ENCODE assay signal across 1 cellular context in the genomic region with DNA sequence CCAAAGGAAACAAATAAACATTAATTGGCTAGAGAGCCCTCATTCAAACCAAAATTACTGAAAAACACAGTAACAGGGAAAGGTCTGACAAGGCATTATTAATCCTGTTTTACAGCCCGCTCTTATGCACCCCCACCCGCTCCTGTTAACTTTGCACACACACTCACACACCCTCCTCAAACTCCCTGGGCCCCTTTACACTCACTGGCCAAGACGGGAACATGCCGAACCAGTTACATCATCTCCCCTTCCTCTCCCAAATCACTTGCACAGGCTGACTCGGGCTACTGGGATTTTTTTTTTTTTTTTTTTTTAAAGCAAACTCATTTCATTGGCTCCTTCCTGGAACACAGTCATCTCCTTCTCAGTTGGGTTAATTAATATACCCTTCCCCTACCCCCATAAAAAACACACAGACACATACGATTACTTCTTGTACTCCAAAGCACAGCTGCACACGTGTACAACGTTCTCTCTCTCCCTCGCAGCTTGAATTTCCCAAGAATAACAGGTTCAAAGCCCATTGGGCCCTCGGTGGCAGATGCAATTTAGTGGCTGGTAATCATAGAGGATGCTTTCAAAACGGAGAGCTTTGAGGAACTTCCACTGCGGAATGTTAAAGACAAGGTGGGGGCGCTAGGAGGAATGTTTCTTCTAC.
TF ChIP-seq lines count a peak whose summit lies in the region.

No MANE protein-coding gene starts in this region.

TF ChIP-seq in HEK293, 187 proteins besides CTCF, POLR2A, EP300 and RAD21 (continued from another document and continues in another):
- TF ChIP-seq, protein P1, sequence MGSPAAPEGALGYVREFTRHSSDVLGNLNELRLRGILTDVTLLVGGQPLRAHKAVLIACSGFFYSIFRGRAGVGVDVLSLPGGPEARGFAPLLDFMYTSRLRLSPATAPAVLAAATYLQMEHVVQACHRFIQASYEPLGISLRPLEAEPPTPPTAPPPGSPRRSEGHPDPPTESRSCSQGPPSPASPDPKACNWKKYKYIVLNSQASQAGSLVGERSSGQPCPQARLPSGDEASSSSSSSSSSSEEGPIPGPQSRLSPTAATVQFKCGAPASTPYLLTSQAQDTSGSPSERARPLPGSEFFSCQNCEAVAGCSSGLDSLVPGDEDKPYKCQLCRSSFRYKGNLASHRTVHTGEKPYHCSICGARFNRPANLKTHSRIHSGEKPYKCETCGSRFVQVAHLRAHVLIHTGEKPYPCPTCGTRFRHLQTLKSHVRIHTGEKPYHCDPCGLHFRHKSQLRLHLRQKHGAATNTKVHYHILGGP (tag by site-specific recombination; IDR thresholded peaks at IDR 0.05): peak; percentile 50; the same call in 1 of the 2 replicates
- TF ChIP-seq, protein P2, sequence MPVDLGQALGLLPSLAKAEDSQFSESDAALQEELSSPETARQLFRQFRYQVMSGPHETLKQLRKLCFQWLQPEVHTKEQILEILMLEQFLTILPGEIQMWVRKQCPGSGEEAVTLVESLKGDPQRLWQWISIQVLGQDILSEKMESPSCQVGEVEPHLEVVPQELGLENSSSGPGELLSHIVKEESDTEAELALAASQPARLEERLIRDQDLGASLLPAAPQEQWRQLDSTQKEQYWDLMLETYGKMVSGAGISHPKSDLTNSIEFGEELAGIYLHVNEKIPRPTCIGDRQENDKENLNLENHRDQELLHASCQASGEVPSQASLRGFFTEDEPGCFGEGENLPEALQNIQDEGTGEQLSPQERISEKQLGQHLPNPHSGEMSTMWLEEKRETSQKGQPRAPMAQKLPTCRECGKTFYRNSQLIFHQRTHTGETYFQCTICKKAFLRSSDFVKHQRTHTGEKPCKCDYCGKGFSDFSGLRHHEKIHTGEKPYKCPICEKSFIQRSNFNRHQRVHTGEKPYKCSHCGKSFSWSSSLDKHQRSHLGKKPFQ (tag by site-specific recombination; IDR thresholded peaks at IDR 0.05): no peak
- TF ChIP-seq ZBTB48 (tag by site-specific recombination; IDR thresholded peaks at IDR 0.05): peak; percentile 53; the same call in 1 of the 2 replicates
- TF ChIP-seq, protein P3, sequence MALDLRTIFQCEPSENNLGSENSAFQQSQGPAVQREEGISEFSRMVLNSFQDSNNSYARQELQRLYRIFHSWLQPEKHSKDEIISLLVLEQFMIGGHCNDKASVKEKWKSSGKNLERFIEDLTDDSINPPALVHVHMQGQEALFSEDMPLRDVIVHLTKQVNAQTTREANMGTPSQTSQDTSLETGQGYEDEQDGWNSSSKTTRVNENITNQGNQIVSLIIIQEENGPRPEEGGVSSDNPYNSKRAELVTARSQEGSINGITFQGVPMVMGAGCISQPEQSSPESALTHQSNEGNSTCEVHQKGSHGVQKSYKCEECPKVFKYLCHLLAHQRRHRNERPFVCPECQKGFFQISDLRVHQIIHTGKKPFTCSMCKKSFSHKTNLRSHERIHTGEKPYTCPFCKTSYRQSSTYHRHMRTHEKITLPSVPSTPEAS (tag by site-specific recombination; IDR thresholded peaks at IDR 0.05): peak; percentile 87
- no peak for TF ChIP-seq ZNF211 (tag by site-specific recombination; IDR thresholded peaks at IDR 0.05; ENCODE audit: low read depth)
- TF ChIP-seq ZNF623 (tag by site-specific recombination; IDR thresholded peaks at IDR 0.05): no peak
- TF ChIP-seq ZBTB21 (tag by site-specific recombination; IDR thresholded peaks at IDR 0.05): no peak
- TF ChIP-seq ZNF416 (tag by site-specific recombination; IDR thresholded peaks at IDR 0.05): no peak
- TF ChIP-seq, protein P4, sequence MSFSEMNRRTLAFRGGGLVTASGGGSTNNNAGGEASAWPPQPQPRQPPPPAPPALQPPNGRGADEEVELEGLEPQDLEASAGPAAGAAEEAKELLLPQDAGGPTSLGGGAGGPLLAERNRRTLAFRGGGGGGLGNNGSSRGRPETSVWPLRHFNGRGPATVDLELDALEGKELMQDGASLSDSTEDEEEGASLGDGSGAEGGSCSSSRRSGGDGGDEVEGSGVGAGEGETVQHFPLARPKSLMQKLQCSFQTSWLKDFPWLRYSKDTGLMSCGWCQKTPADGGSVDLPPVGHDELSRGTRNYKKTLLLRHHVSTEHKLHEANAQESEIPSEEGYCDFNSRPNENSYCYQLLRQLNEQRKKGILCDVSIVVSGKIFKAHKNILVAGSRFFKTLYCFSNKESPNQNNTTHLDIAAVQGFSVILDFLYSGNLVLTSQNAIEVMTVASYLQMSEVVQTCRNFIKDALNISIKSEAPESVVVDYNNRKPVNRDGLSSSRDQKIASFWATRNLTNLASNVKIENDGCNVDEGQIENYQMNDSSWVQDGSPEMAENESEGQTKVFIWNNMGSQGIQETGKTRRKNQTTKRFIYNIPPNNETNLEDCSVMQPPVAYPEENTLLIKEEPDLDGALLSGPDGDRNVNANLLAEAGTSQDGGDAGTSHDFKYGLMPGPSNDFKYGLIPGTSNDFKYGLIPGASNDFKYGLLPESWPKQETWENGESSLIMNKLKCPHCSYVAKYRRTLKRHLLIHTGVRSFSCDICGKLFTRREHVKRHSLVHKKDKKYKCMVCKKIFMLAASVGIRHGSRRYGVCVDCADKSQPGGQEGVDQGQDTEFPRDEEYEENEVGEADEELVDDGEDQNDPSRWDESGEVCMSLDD (tag by site-specific recombination; IDR thresholded peaks at IDR 0.05): no peak
- no peak for TF ChIP-seq GLIS2 (tag by site-specific recombination; IDR thresholded peaks at IDR 0.05)
- TF ChIP-seq, protein P5, sequence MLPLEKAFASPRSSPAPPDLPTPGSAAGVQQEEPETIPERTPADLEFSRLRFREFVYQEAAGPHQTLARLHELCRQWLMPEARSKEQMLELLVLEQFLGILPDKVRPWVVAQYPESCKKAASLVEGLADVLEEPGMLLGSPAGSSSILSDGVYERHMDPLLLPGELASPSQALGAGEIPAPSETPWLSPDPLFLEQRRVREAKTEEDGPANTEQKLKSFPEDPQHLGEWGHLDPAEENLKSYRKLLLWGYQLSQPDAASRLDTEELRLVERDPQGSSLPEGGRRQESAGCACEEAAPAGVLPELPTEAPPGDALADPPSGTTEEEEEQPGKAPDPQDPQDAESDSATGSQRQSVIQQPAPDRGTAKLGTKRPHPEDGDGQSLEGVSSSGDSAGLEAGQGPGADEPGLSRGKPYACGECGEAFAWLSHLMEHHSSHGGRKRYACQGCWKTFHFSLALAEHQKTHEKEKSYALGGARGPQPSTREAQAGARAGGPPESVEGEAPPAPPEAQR (tag by site-specific recombination; IDR thresholded peaks at IDR 0.05): no peak
- no peak; the same call in 1 of the 2 replicates for TF ChIP-seq ZNF660 (tag by site-specific recombination; IDR thresholded peaks at IDR 0.05)
- peak; percentile 69 for TF ChIP-seq OSR2 (tag by site-specific recombination; IDR thresholded peaks at IDR 0.05)
- TF ChIP-seq ZEB2 (tag by site-specific recombination; IDR thresholded peaks at IDR 0.05): peak; percentile 83
- no peak for TF ChIP-seq ZNF433 (tag by site-specific recombination; IDR thresholded peaks at IDR 0.05; ENCODE audit: low read depth)
- TF ChIP-seq ZNF701 (tag by site-specific recombination; IDR thresholded peaks at IDR 0.05): no peak
- TF ChIP-seq ZNF768 (tag by site-specific recombination; IDR thresholded peaks at IDR 0.05): no peak
- no peak for TF ChIP-seq YY2 (tag by site-specific recombination; IDR thresholded peaks at IDR 0.05)
- TF ChIP-seq ZNF19 (tag by site-specific recombination; IDR thresholded peaks at IDR 0.05; ENCODE audit: low read depth): no peak
- TF ChIP-seq ZNF266 (tag by site-specific recombination; IDR thresholded peaks at IDR 0.05; ENCODE audit: low read depth): no peak
- peak; percentile 79 for TF ChIP-seq ZFP69B (tag by site-specific recombination; IDR thresholded peaks at IDR 0.05)
- no peak for TF ChIP-seq ZNF394 (tag by site-specific recombination; IDR thresholded peaks at IDR 0.05; ENCODE audit: borderline replicate concordance)
- TF ChIP-seq, protein P6, sequence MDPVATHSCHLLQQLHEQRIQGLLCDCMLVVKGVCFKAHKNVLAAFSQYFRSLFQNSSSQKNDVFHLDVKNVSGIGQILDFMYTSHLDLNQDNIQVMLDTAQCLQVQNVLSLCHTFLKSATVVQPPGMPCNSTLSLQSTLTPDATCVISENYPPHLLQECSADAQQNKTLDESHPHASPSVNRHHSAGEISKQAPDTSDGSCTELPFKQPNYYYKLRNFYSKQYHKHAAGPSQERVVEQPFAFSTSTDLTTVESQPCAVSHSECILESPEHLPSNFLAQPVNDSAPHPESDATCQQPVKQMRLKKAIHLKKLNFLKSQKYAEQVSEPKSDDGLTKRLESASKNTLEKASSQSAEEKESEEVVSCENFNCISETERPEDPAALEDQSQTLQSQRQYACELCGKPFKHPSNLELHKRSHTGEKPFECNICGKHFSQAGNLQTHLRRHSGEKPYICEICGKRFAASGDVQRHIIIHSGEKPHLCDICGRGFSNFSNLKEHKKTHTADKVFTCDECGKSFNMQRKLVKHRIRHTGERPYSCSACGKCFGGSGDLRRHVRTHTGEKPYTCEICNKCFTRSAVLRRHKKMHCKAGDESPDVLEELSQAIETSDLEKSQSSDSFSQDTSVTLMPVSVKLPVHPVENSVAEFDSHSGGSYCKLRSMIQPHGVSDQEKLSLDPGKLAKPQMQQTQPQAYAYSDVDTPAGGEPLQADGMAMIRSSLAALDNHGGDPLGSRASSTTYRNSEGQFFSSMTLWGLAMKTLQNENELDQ (tag by site-specific recombination; IDR thresholded peaks at IDR 0.05; ENCODE audit: low read depth): no peak
- no peak for TF ChIP-seq ZNF202 (tag by site-specific recombination; IDR thresholded peaks at IDR 0.05; ENCODE audit: borderline replicate concordance)
- TF ChIP-seq ZNF324 (tag by site-specific recombination; IDR thresholded peaks at IDR 0.05): no peak; the same call in 1 of the 2 replicates
- TF ChIP-seq ZNF214 (tag by site-specific recombination; IDR thresholded peaks at IDR 0.05; ENCODE audit: borderline replicate concordance): no peak
- TF ChIP-seq ZNF792 (tag by site-specific recombination; IDR thresholded peaks at IDR 0.05): no peak
- no peak for TF ChIP-seq ZNF391 (tag by site-specific recombination; IDR thresholded peaks at IDR 0.05; ENCODE audit: borderline replicate concordance, low read depth)
- no peak for TF ChIP-seq HOXA7 (CRISPR knock-in tag; IDR thresholded peaks at IDR 0.05; ENCODE audit: borderline replicate concordance)
- peak; percentile 49; the same call in 1 of the 2 replicates for TF ChIP-seq GLIS1 (tag by site-specific recombination; IDR thresholded peaks at IDR 0.05)
- TF ChIP-seq, protein P7, sequence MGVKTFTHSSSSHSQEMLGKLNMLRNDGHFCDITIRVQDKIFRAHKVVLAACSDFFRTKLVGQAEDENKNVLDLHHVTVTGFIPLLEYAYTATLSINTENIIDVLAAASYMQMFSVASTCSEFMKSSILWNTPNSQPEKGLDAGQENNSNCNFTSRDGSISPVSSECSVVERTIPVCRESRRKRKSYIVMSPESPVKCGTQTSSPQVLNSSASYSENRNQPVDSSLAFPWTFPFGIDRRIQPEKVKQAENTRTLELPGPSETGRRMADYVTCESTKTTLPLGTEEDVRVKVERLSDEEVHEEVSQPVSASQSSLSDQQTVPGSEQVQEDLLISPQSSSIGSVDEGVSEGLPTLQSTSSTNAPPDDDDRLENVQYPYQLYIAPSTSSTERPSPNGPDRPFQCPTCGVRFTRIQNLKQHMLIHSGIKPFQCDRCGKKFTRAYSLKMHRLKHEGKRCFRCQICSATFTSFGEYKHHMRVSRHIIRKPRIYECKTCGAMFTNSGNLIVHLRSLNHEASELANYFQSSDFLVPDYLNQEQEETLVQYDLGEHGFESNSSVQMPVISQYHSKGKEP (tag by site-specific recombination; IDR thresholded peaks at IDR 0.05): no peak
- TF ChIP-seq ZNF677 (tag by site-specific recombination; IDR thresholded peaks at IDR 0.05): no peak
- peak; percentile 84 for TF ChIP-seq ZBTB17 (tag by site-specific recombination; IDR thresholded peaks at IDR 0.05)
- TF ChIP-seq FEZF1 (tag by site-specific recombination; IDR thresholded peaks at IDR 0.05): peak; percentile 20; the same call in 1 of the 2 replicates
- no peak for TF ChIP-seq ZNF530 (tag by site-specific recombination; IDR thresholded peaks at IDR 0.05; ENCODE audit: low read depth)
- no peak for TF ChIP-seq ZNF830 (tag by site-specific recombination; IDR thresholded peaks at IDR 0.05; ENCODE audit: low read depth)
- no peak for TF ChIP-seq ZNF239 (tag by site-specific recombination; IDR thresholded peaks at IDR 0.05)
- TF ChIP-seq ZNF529 (tag by site-specific recombination; IDR thresholded peaks at IDR 0.05; ENCODE audit: insufficient replicate concordance): no peak
- TF ChIP-seq ZNF76 (tag by site-specific recombination; IDR thresholded peaks at IDR 0.05; ENCODE audit: borderline replicate concordance, low read depth): peak; percentile 32; the same call in 1 of the 2 replicates
- TF ChIP-seq ZNF132 (tag by site-specific recombination; IDR thresholded peaks at IDR 0.05; ENCODE audit: borderline replicate concordance): no peak
- TF ChIP-seq, protein P8, sequence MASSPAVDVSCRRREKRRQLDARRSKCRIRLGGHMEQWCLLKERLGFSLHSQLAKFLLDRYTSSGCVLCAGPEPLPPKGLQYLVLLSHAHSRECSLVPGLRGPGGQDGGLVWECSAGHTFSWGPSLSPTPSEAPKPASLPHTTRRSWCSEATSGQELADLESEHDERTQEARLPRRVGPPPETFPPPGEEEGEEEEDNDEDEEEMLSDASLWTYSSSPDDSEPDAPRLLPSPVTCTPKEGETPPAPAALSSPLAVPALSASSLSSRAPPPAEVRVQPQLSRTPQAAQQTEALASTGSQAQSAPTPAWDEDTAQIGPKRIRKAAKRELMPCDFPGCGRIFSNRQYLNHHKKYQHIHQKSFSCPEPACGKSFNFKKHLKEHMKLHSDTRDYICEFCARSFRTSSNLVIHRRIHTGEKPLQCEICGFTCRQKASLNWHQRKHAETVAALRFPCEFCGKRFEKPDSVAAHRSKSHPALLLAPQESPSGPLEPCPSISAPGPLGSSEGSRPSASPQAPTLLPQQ (tag by site-specific recombination; IDR thresholded peaks at IDR 0.05): peak; percentile 91; the same call in 1 of the 2 replicates
- no peak for TF ChIP-seq ZNF776 (tag by site-specific recombination; IDR thresholded peaks at IDR 0.05; ENCODE audit: borderline replicate concordance)
- TF ChIP-seq ZNF791 (tag by site-specific recombination; IDR thresholded peaks at IDR 0.05): no peak
- TF ChIP-seq, protein P9, sequence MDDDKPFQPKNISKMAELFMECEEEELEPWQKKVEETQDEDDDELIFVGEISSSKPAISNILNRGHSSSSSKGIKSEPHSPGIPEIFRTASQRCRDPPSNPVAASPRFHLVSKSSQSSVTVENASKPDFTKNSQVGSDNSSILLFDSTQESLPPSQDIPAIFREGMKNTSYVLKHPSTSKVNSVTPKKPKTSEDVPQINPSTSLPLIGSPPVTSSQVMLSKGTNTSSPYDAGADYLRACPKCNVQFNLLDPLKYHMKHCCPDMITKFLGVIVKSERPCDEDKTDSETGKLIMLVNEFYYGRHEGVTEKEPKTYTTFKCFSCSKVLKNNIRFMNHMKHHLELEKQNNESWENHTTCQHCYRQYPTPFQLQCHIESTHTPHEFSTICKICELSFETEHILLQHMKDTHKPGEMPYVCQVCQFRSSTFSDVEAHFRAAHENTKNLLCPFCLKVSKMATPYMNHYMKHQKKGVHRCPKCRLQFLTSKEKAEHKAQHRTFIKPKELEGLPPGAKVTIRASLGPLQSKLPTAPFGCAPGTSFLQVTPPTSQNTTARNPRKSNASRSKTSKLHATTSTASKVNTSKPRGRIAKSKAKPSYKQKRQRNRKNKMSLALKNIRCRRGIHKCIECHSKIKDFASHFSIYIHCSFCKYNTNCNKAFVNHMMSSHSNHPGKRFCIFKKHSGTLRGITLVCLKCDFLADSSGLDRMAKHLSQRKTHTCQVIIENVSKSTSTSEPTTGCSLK (tag by site-specific recombination; IDR thresholded peaks at IDR 0.05): no peak
- TF ChIP-seq ZNF600 (tag by site-specific recombination; IDR thresholded peaks at IDR 0.05): no peak
- no peak for TF ChIP-seq ZNF10 (tag by site-specific recombination; IDR thresholded peaks at IDR 0.05)
- TF ChIP-seq ZFP3 (tag by site-specific recombination; IDR thresholded peaks at IDR 0.05; ENCODE audit: low read depth): no peak
